Comparison of ENCODE assay signal across 11 cellular contexts in the genomic region with DNA sequence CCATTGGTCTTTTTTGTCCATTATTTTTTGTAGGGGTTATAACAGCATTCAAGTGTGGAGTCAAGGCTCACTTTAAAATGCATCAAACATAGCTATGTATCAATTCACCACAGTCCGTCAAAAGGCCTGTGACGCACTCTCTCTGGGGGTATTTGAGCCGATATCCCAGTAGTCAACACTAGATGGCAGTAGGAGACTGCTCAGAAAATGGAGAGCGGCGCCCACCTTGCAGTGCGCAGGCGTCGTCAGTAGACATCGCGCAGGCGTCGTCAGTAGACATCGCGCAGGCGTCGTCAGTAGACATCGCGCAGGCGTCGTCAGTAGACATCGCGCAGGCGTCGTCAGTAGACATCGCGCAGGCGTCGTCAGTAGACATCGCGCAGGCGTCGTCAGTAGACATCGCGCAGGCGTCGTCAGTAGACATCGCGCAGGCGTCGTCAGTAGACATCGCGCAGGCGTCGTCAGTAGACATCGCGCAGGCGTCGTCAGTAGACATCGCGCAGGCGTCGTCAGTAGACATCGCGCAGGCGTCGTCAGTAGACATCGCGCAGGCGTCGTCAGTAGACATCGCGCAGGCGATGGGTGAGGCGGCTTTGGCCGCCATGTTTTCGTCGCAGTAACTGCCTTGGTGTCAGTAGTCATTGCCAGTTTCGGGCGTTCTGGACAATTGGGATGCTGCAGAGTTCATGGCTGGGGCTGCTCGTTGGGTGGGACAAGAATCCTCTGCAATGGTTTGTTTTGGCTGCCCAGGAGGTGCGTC. TPM values are rescaled to one million over a fixed set of nuclear protein-coding genes. Genes with fewer than 3 reads are reported as not detected.
DNase-seq lines count a peak whose midpoint lies in the region; ATAC-seq and TF ChIP-seq lines count a peak whose summit lies in the region.
"Not testable (repeated sequence)": the region's sequence is repeated elsewhere in the genome, so short reads cannot be mapped to it uniquely, and the experiment has no call there.
"Had no signal": no experiment of that assay in that cellular context is flagged by ENCODE, and none has a peak within 500 bp of the region (broad histone marks: within the 10 kb centered on the region; RNA-seq: fewer than 3 reads in every experiment).

No MANE protein-coding gene starts in this region.

- CTCF ChIA-PET in naive thymus-derived CD4-positive, alpha-beta T cell (lab: Charles Lee): not testable (repeated sequence)

- H3K4me3 Mint-ChIP-seq in CD14-positive monocyte: peak overlapping the region in 1 of 2 donors; percentile 71
- not testable (repeated sequence) for H3K4me3 Mint-ChIP-seq in activated CD4-positive, alpha-beta T cell treated with anti-CD3 and anti-CD28 coated beads, Interleukin-2, amount 10 ng/mL, durations not matched to agents 24 days and 14 days; chondrocyte (ENCODE audit: unreplicated experiment); naive thymus-derived CD4-positive, alpha-beta T cell; stimulated activated naive CD8-positive, alpha-beta T cell treated with anti-CD3 and anti-CD28 coated beads, Interleukin-15, amount 100 ng/mL, for 72 hours

- not testable (repeated sequence) for H3K36me3 ChIP-seq in naive thymus-derived CD4-positive, alpha-beta T cell (ENCODE audit: control insufficient read depth in 2 of 3, insufficient read depth in 3 of 3, low read length in 3 of 3)

- H3K27ac ChIP-seq in naive thymus-derived CD4-positive, alpha-beta T cell (ENCODE audit: low read depth, low read length): not testable (repeated sequence)

- not testable (repeated sequence) for DNase-seq in CD14-positive monocyte (ENCODE audit: low spot score); chondrocyte (ENCODE audit: low spot score); left ventricle myocardium superior; naive thymus-derived CD4-positive, alpha-beta T cell
- DNase-seq in HCEC 1CT: peak; percentile 23
- DNase-seq in NCI-H526 (lab: John Stamatoyannopoulos, UW): peak; percentile 17 to 60
- DNase-seq in activated CD4-positive, alpha-beta T cell treated with anti-CD3 and anti-CD28 coated beads, Interleukin-2, amount 10 ng/mL, durations not matched to agents 24 days and 14 days: peak; percentile 71
- peak; percentile 61 to 67 for DNase-seq in stimulated activated naive CD8-positive, alpha-beta T cell treated with anti-CD3 and anti-CD28 coated beads, Interleukin-15, amount 100 ng/mL, for 72 hours

- TF ChIP-seq CTCF in CD14-positive monocyte (IDR thresholded peaks at IDR 0.05) (peak; percentile 25), chondrocyte (IDR thresholded peaks at IDR 0.05) (peak; percentile 74)

- H3K4me1 Mint-ChIP-seq in CD14-positive monocyte; activated CD4-positive, alpha-beta T cell treated with anti-CD3 and anti-CD28 coated beads, Interleukin-2, amount 10 ng/mL, durations not matched to agents 24 days and 14 days: not testable (repeated sequence)
- H3K4me1 Mint-ChIP-seq in chondrocyte (ENCODE audit: low read depth): peaks cover 46% of the 10 kb centered on the region
- peaks cover 3 to 15% (median 9%) of the 10 kb centered on the region in 7 donors for H3K4me1 Mint-ChIP-seq in naive thymus-derived CD4-positive, alpha-beta T cell
- H3K4me1 Mint-ChIP-seq in stimulated activated naive CD8-positive, alpha-beta T cell treated with anti-CD3 and anti-CD28 coated beads, Interleukin-15, amount 100 ng/mL, for 72 hours: peaks cover 21% of the 10 kb centered on the region

- POLR2A ChIA-PET in naive thymus-derived CD4-positive, alpha-beta T cell (lab: Charles Lee): not testable (repeated sequence)

- not testable (repeated sequence) for H3K4me1 ChIP-seq in naive thymus-derived CD4-positive, alpha-beta T cell (ENCODE audit: control insufficient read depth in 2 of 2, insufficient read depth in 2 of 2, low read length in 2 of 2)

- not testable (repeated sequence) for H3K4me3 ChIP-seq in naive thymus-derived CD4-positive, alpha-beta T cell (ENCODE audit: low read length)

- intact Hi-C loops in CD14-positive monocyte (cut with micrococcal nuclease): loop anchor here (5.0 to 10.0 kb wide), 2 partner anchors 51 to 106 kb away; no protein-coding TSS in a partner anchor
- intact Hi-C loops in activated CD4-positive, alpha-beta T cell treated with anti-CD3 and anti-CD28 coated beads, Interleukin-2, amount 10 ng/mL, durations not matched to agents 24 days and 14 days (cut with micrococcal nuclease); left ventricle myocardium superior (cut with micrococcal nuclease): not testable (repeated sequence)
- intact Hi-C loops in naive thymus-derived CD4-positive, alpha-beta T cell (cut with micrococcal nuclease): loop anchor here in 1 of 2 donors (5.0 kb wide), 1 partner anchor 409 kb away; no protein-coding TSS in a partner anchor

- not testable (repeated sequence) for H3K36me3 Mint-ChIP-seq in CD14-positive monocyte; activated CD4-positive, alpha-beta T cell treated with anti-CD3 and anti-CD28 coated beads, Interleukin-2, amount 10 ng/mL, durations not matched to agents 24 days and 14 days (ENCODE audit: low read depth); chondrocyte (ENCODE audit: low read depth); naive thymus-derived CD4-positive, alpha-beta T cell

- H3K9me3 Mint-ChIP-seq in CD14-positive monocyte: peaks cover 3 to 21% (median 12%) of the 10 kb centered on the region in 7 donors
- H3K9me3 Mint-ChIP-seq in activated CD4-positive, alpha-beta T cell treated with anti-CD3 and anti-CD28 coated beads, Interleukin-2, amount 10 ng/mL, durations not matched to agents 24 days and 14 days; chondrocyte (ENCODE audit: low read depth); stimulated activated naive CD8-positive, alpha-beta T cell treated with anti-CD3 and anti-CD28 coated beads, Interleukin-15, amount 100 ng/mL, for 72 hours: not testable (repeated sequence)
- H3K9me3 Mint-ChIP-seq in naive thymus-derived CD4-positive, alpha-beta T cell: peaks cover 0 to 43% (median 10%) of the 10 kb centered on the region in 11 donors

- peaks cover 51 to 73% (median 70%) of the 10 kb centered on the region in 3 donors for H3K27me3 Mint-ChIP-seq in CD14-positive monocyte (ENCODE audit: low read depth in 3 of 3)
- H3K27me3 Mint-ChIP-seq in activated CD4-positive, alpha-beta T cell treated with anti-CD3 and anti-CD28 coated beads, Interleukin-2, amount 10 ng/mL, durations not matched to agents 24 days and 14 days: peaks cover 59% of the 10 kb centered on the region
- H3K27me3 Mint-ChIP-seq in chondrocyte (ENCODE audit: low read depth): peaks cover 37% of the 10 kb centered on the region
- H3K27me3 Mint-ChIP-seq in naive thymus-derived CD4-positive, alpha-beta T cell: peaks cover 69 to 83% (median 80%) of the 10 kb centered on the region in 5 donors
- H3K27me3 Mint-ChIP-seq in stimulated activated naive CD8-positive, alpha-beta T cell treated with anti-CD3 and anti-CD28 coated beads, Interleukin-15, amount 100 ng/mL, for 72 hours: peaks cover 90% of the 10 kb centered on the region

- peak; percentile 21 for ATAC-seq in left ventricle myocardium superior
- ATAC-seq in naive thymus-derived CD4-positive, alpha-beta T cell: peak; percentile 37
- ATAC-seq in stimulated activated naive CD8-positive, alpha-beta T cell treated with anti-CD3 and anti-CD28 coated beads, Interleukin-15, amount 100 ng/mL, for 72 hours: peak; percentile 71

- not testable (repeated sequence) for H3K27ac Mint-ChIP-seq in CD14-positive monocyte; activated CD4-positive, alpha-beta T cell treated with anti-CD3 and anti-CD28 coated beads, Interleukin-2, amount 10 ng/mL, durations not matched to agents 24 days and 14 days; chondrocyte (ENCODE audit: unreplicated experiment); naive thymus-derived CD4-positive, alpha-beta T cell; stimulated activated naive CD8-positive, alpha-beta T cell treated with anti-CD3 and anti-CD28 coated beads, Interleukin-15, amount 100 ng/mL, for 72 hours

- H3K9me3 ChIP-seq in naive thymus-derived CD4-positive, alpha-beta T cell (ENCODE audit: control insufficient read depth in 2 of 3, low read length in 3 of 3): not testable (repeated sequence)

- peaks cover 0 to 12% of the 10 kb centered on the region in 2 donors for H3K27me3 ChIP-seq in naive thymus-derived CD4-positive, alpha-beta T cell (ENCODE audit: control insufficient read depth in 2 of 2, insufficient read depth in 2 of 2, low read length in 2 of 2)

RNA-seq across cellular contexts. Expression of gene IGFL4, which starts 38.0 kb away (rescaled TPM):
- not detected for polyA plus RNA-seq in CD14-positive monocyte
- not detected in 2 replicates for total RNA-seq in activated CD4-positive, alpha-beta T cell treated with anti-CD3 and anti-CD28 coated beads, Interleukin-2, amount 10 ng/mL, durations not matched to agents 24 days and 14 days
- total RNA-seq in chondrocyte: 0.15 TPM in 1 of 3 replicates, not detected in the others
- not detected for total RNA-seq in left ventricle myocardium superior
- total RNA-seq in naive thymus-derived CD4-positive, alpha-beta T cell: not detected
- not detected for polyA plus RNA-seq in naive thymus-derived CD4-positive, alpha-beta T cell
- total RNA-seq: activated B cell treated with CpG ODN at 0.5 μM for 24 hours, mucosa of gallbladder had no signal

RNA-seq across cellular contexts. Expression of gene IGFL3, which starts 45.7 kb away (rescaled TPM):
- polyA plus RNA-seq in CD14-positive monocyte: not detected
- total RNA-seq in activated CD4-positive, alpha-beta T cell treated with anti-CD3 and anti-CD28 coated beads, Interleukin-2, amount 10 ng/mL, durations not matched to agents 24 days and 14 days: not detected in 2 replicates
- 0.70 to 1.1 TPM in 2 of 3 replicates, not detected in the other for total RNA-seq in chondrocyte
- not detected for total RNA-seq in left ventricle myocardium superior
- not detected for total RNA-seq in naive thymus-derived CD4-positive, alpha-beta T cell
- not detected for polyA plus RNA-seq in naive thymus-derived CD4-positive, alpha-beta T cell
- total RNA-seq: activated B cell treated with CpG ODN at 0.5 μM for 24 hours, mucosa of gallbladder had no signal
- polyA plus RNA-seq: adipose tissue had no signal

RNA-seq across cellular contexts. Expression of gene PGLYRP1, which starts 55.9 kb away (rescaled TPM):
- under 1 TPM; 0.36 to 0.39 TPM for polyA plus RNA-seq in CD14-positive monocyte
- not detected in 2 replicates for total RNA-seq in activated CD4-positive, alpha-beta T cell treated with anti-CD3 and anti-CD28 coated beads, Interleukin-2, amount 10 ng/mL, durations not matched to agents 24 days and 14 days
- not detected in 3 replicates for total RNA-seq in chondrocyte
- 0.50 TPM for total RNA-seq in left ventricle myocardium superior
- total RNA-seq in naive thymus-derived CD4-positive, alpha-beta T cell: not detected
- polyA plus RNA-seq in naive thymus-derived CD4-positive, alpha-beta T cell: not detected
- total RNA-seq: activated B cell treated with CpG ODN at 0.5 μM for 24 hours, mucosa of gallbladder had no signal

Comparison
In these comparisons a context has a peak if more than half of its experiments do, and no peak if none do; other contexts are left out.
1. ATAC-seq: peak in every context shown above with its lines; median percentile 71 in stimulated activated naive CD8-positive, alpha-beta T cell treated with anti-CD3 and anti-CD28 coated beads, Interleukin-15, amount 100 ng/mL, for 72 hours; 37 in naive thymus-derived CD4-positive, alpha-beta T cell; 21 in left ventricle myocardium superior.